Comparison of ENCODE assay signal across 9 cellular contexts in genomic region chr3:142447852-142448315, GRCh38. TPM values are rescaled to one million over a fixed set of nuclear protein-coding genes. Genes with fewer than 3 reads are reported as not detected.
A peak's percentile ranks its signal among the peaks of the same experiment; 100 is the strongest.
DNase-seq lines count a peak whose midpoint lies in the region; ATAC-seq, FAIRE-seq and TF ChIP-seq lines count a peak whose summit lies in the region.
"Had no signal": no experiment of that assay in that cellular context is flagged by ENCODE, and none has a peak within 500 bp of the region (broad histone marks: within the 10 kb centered on the region; RNA-seq: fewer than 3 reads in every experiment).

XRN1 (minus strand) TSS chr3:142448037; CDS start chr3:142447944, 93 bp downstream.

- peak; percentile 84 for ATAC-seq in HG03439 (IDR thresholded peaks at IDR 0.05; ENCODE audit: unreplicated experiment)

- TF ChIP-seq POLR2A in GM19193 (IDR thresholded peaks at IDR 0.05; ENCODE audit: extremely low read depth, insufficient read depth, insufficient read length) = peak; percentile 90

- no peak for FAIRE-seq in kidney (lab: Jason Lieb, UNC)
- FAIRE-seq: colon had no signal

- TF ChIP-seq CTCF in kidney (IDR thresholded peaks at IDR 0.05; ENCODE audit: borderline replicate concordance, extremely low read depth, insufficient read depth) = no peak

- no peaks in the 10 kb centered on the region for H3K9me3 ChIP-seq in kidney (ENCODE audit: control insufficient read depth in 1 of 2, low read length in 2 of 2)

- H3K9ac ChIP-seq in kidney (ENCODE audit: low read length in 2 of 2) = peak within 1 kb of the TSS; percentile 100

- H3K4me1 ChIP-seq in kidney (ENCODE audit: control insufficient read depth in 1 of 2, insufficient read depth in 1 of 2, low read depth in 1 of 2, low read length in 2 of 2) = peaks cover 3 to 15% of the 10 kb centered on the region in 2 donors

- H3K27ac ChIP-seq in kidney (ENCODE audit: low read depth in 2 of 2, low read length in 2 of 2) = peak within 1 kb of the TSS; percentile 95 to 96

- H3K36me3 ChIP-seq in kidney (ENCODE audit: control insufficient read depth in 1 of 2, insufficient read depth in 2 of 2, low read length in 2 of 2) = peaks cover 3 to 5% of the 10 kb centered on the region in 2 donors

- DNase-seq in Ammon's horn (ENCODE audit: low spot score) = peak; percentile 89
- DNase-seq in NCI-H510A treated with DMSO at 0.1 percent for 48 hours (lab: John Stamatoyannopoulos, UW) = peak; percentile 64
- peak; percentile 87 to 92 for DNase-seq in activated CD4-positive, alpha-beta T cell treated with anti-CD3 and anti-CD28 coated beads for 24 hours (ENCODE audit: low read depth in 2 of 2)
- DNase-seq in cerebellum (ENCODE audit: low spot score) = peak; percentile 93
- DNase-seq in kidney = peak; percentile 97
- DNase-seq in stimulated activated CD4-positive, alpha-beta T cell treated with anti-CD3 and anti-CD28 coated beads, Interleukin-15, amount 100 ng/mL, for 1 hour (ENCODE audit: low read depth in 1 of 2, low spot score in 1 of 2) = peak; percentile 89 to 93

- H3K4me3 ChIP-seq in kidney (ENCODE audit: low read length in 2 of 2) = peak within 1 kb of the TSS; percentile 84 to 98

- intact Hi-C loops in kidney (cut with DNase I) = no loop called here

RNA-seq across cellular contexts. Expression of gene XRN1, which starts in this region (rescaled TPM):
- 64.8 TPM for total RNA-seq in cerebellum
- 45.6 TPM for total RNA-seq in kidney
- 2.8 TPM for polyA plus RNA-seq in kidney (ENCODE audit: insufficient read depth, low read depth, low replicate concordance)

Comparison
In these comparisons a context has a peak if more than half of its experiments do, and no peak if none do; other contexts are left out.
1. Peak in every context shown above with its lines: DNase-seq, ATAC-seq, H3K4me3 ChIP-seq and H3K27ac ChIP-seq.